9 cellular contexts compared by ENCODE assay signal in genomic region chr19:8575467-8575997, GRCh38. TPM values are rescaled to one million over a fixed set of nuclear protein-coding genes. Genes with fewer than 3 reads are reported as not detected.
DNase-seq lines count a peak whose midpoint lies in the region; ATAC-seq, FAIRE-seq and TF ChIP-seq lines count a peak whose summit lies in the region.
"Had no signal": no experiment of that assay in that cellular context is flagged by ENCODE, and none has a peak within 500 bp of the region (broad histone marks: within the 10 kb centered on the region; RNA-seq: fewer than 3 reads in every experiment).

No MANE protein-coding gene starts in this region.

- no peaks in the 10 kb centered on the region for H3K9me3 ChIP-seq in effector memory CD4-positive, alpha-beta T cell (ENCODE audit: control insufficient read depth, low read length)
- H3K9me3 ChIP-seq in WERI-Rb-1 (ENCODE audit: severe bottlenecking) = no peaks in the 10 kb centered on the region

- CTCF ChIA-PET in WTC11 (lab: Charles Lee) = interaction anchor here (1.3 to 4.3 kb wide), 5 partner anchors 11 to 223 kb away, joined by 4 to 19 read pairs (median 6); no protein-coding TSS in a partner anchor

- POLR2A ChIA-PET in WTC11 (lab: Charles Lee) = no interaction called here

- H3K36me3 ChIP-seq in effector memory CD4-positive, alpha-beta T cell (ENCODE audit: control insufficient read depth, insufficient read depth, low read length) = no peaks in the 10 kb centered on the region
- no peaks in the 10 kb centered on the region for H3K36me3 ChIP-seq in WERI-Rb-1

- H3K4me3 ChIP-seq in effector memory CD4-positive, alpha-beta T cell (ENCODE audit: insufficient read depth, low read depth, low read length, poor library complexity, severe bottlenecking) = peak overlapping the region; percentile 78
- H3K4me3 ChIP-seq in WERI-Rb-1 (ENCODE audit: low read depth, low read length) = no peak overlapping the region

- peak; percentile 39 for ATAC-seq in WTC11
- ATAC-seq in HG03108 (IDR thresholded peaks at IDR 0.05; ENCODE audit: unreplicated experiment) = no peak

- H3K4me3 Mint-ChIP-seq in WTC11 = peak overlapping the region; percentile 11; the same call in 1 of the 2 replicates

- no peaks in the 10 kb centered on the region for H3K36me3 Mint-ChIP-seq in WTC11

- peaks cover 67% of the 10 kb centered on the region for H3K4me1 ChIP-seq in effector memory CD4-positive, alpha-beta T cell (ENCODE audit: control insufficient read depth, insufficient read depth, low read length, poor library complexity, severe bottlenecking)

- H3K27ac Mint-ChIP-seq in WTC11 = no peak overlapping the region

- peak overlapping the region; percentile 66 for H3K27ac ChIP-seq in effector memory CD4-positive, alpha-beta T cell (ENCODE audit: insufficient read depth, low read length, poor library complexity, severe bottlenecking)
- no peak overlapping the region for H3K27ac ChIP-seq in WERI-Rb-1

- TF ChIP-seq CTCF in WTC11 (IDR thresholded peaks at IDR 0.05) (no peak), WERI-Rb-1 (IDR thresholded peaks at IDR 0.05; ENCODE audit: low read depth, low read length) (no peak)

- no peak for TF ChIP-seq POLR2A in GM12891 (IDR thresholded peaks at IDR 0.05; ENCODE audit: low read depth, low read length)

- peaks cover 5% of the 10 kb centered on the region; the same call in 1 of the 2 replicates for H3K9me3 Mint-ChIP-seq in WTC11

- H3K4me1 Mint-ChIP-seq in WTC11 = peaks cover 24% of the 10 kb centered on the region

- H3K27me3 Mint-ChIP-seq in WTC11 (ENCODE audit: low read depth) = peaks cover 9% of the 10 kb centered on the region

- FAIRE-seq in GM12891 (lab: Jason Lieb, UNC) = no peak

- H3K27me3 ChIP-seq in effector memory CD4-positive, alpha-beta T cell (replicated peaks; ENCODE audit: control insufficient read depth, insufficient read depth, low read length, poor library complexity, severe bottlenecking) = no peaks in the 10 kb centered on the region
- peaks cover 61% of the 10 kb centered on the region for H3K27me3 ChIP-seq in WERI-Rb-1 (ENCODE audit: insufficient read depth, low read depth, severe bottlenecking)

- DNase-seq in HT1080 (ENCODE audit: low read depth) (peak; percentile 14), WTC11 (ENCODE audit: low spot score) (no peak), NCI-H1436 treated with DMSO at 0.1 percent for 48 hours (lab: John Stamatoyannopoulos, UW) (no peak), GM12891 (ENCODE audit: insufficient read length, low spot score) (no peak), WERI-Rb-1 (no peak)
- DNase-seq in effector memory CD4-positive, alpha-beta T cell = peak; percentile 27 to 48 (median 47)
- DNase-seq in stimulated activated CD8-positive, alpha-beta memory T cell treated with anti-CD3 and anti-CD28 coated beads, Interleukin-12 subunit alpha, Interleukin-12 subunit beta, amount 100 ng/mL, for 4 hours (ENCODE audit: low read depth) = peak; percentile 33
- DNase-seq: nucleus accumbens had no signal

TF ChIP-seq in WTC11, 78 proteins besides CTCF, POLR2A, EP300 and RAD21 (continues in another document):
- no peak for TF ChIP-seq SP1 (CRISPR knock-in tag; conservative IDR thresholded peaks at IDR 0.05)
- no peak for TF ChIP-seq JAZF1 (CRISPR knock-in tag; IDR thresholded peaks at IDR 0.05)
- TF ChIP-seq ZNF138 (CRISPR knock-in tag; conservative IDR thresholded peaks at IDR 0.05) = no peak
- TF ChIP-seq ELF4 (CRISPR knock-in tag; IDR thresholded peaks at IDR 0.05; ENCODE audit: low read depth) = no peak
- no peak for TF ChIP-seq FOXJ3 (CRISPR knock-in tag; IDR thresholded peaks at IDR 0.05; ENCODE audit: borderline replicate concordance)
- TF ChIP-seq ZBTB21 (CRISPR knock-in tag; IDR thresholded peaks at IDR 0.05; ENCODE audit: borderline replicate concordance) = no peak
- no peak for TF ChIP-seq ESRRA (CRISPR knock-in tag; IDR thresholded peaks at IDR 0.05; ENCODE audit: borderline replicate concordance)
- no peak for TF ChIP-seq ZNF425 (CRISPR knock-in tag; conservative IDR thresholded peaks at IDR 0.05)
- no peak for TF ChIP-seq ZSCAN18 (CRISPR knock-in tag; IDR thresholded peaks at IDR 0.05)

TF ChIP-seq in GM12891, 5 proteins besides CTCF, POLR2A, EP300 and RAD21:
- no peak for TF ChIP-seq SPI1 (IDR thresholded peaks at IDR 0.05; ENCODE audit: low read depth, low read length)
- no peak for TF ChIP-seq POLR2AphosphoS5 (IDR thresholded peaks at IDR 0.05; ENCODE audit: low read depth, low read length)
- no peak for TF ChIP-seq POU2F2 (IDR thresholded peaks at IDR 0.05; ENCODE audit: low read depth, low read length)
- no peak for TF ChIP-seq TAF1 (IDR thresholded peaks at IDR 0.05; ENCODE audit: low read depth, low read length)
- no peak for TF ChIP-seq PAX5 (IDR thresholded peaks at IDR 0.05; ENCODE audit: insufficient read depth, low read length, severe bottlenecking)

RNA-seq across cellular contexts. Expression of gene MYO1F, which starts 1.7 kb away (rescaled TPM):
- not detected in 2 replicates for total RNA-seq in HT1080 (2014; rRNA removed; shearing (Covaris generic))
- polyA plus RNA-seq in HT1080 (2015; cell fraction: cytosol; rRNA removed) = not detected in 2 replicates
- polyA plus RNA-seq in HT1080 (2015; cell fraction: nucleus; rRNA removed) = not detected in 2 replicates
- 2.8 to 3.3 TPM (median 3.2 TPM) in 3 replicates for total RNA-seq in WTC11 (2021)
- 7.4 TPM for polyA plus RNA-seq in GM12891 (2012; ENCODE audit: low read depth, missing spikeins)

RNA-seq across cellular contexts. Expression of gene ADAMTS10, which starts 35.0 kb away (rescaled TPM):
- total RNA-seq in HT1080 (2014; rRNA removed; shearing (Covaris generic)) = not detected in 2 replicates
- polyA plus RNA-seq in HT1080 (2015; cell fraction: cytosol; rRNA removed) = not detected in 2 replicates
- polyA plus RNA-seq in HT1080 (2015; cell fraction: nucleus; rRNA removed) = 0.22 TPM in 1 of 2 replicates, not detected in the other
- total RNA-seq in WTC11 (2021) = 11.4 to 16.0 TPM (median 14.8 TPM) in 3 replicates
- 0.26 TPM for polyA plus RNA-seq in GM12891 (2012; ENCODE audit: low read depth, missing spikeins)

RNA-seq across cellular contexts. Expression of gene NFILZ, which starts 54.9 kb away (rescaled TPM):
- total RNA-seq in HT1080 (2014; rRNA removed; shearing (Covaris generic)) = not detected in 2 replicates
- not detected in 2 replicates for polyA plus RNA-seq in HT1080 (2015; cell fraction: cytosol; rRNA removed)
- not detected in 2 replicates for polyA plus RNA-seq in HT1080 (2015; cell fraction: nucleus; rRNA removed)
- not detected in 3 replicates for total RNA-seq in WTC11 (2021)
- polyA plus RNA-seq in GM12891 (2012; ENCODE audit: low read depth, missing spikeins) = not detected

Comparison
In these comparisons a context has a peak if more than half of its experiments do, and no peak if none do; other contexts are left out.
1. DNase-seq: peak in HT1080 (single experiment), effector memory CD4-positive, alpha-beta T cell (3 of 3) and stimulated activated CD8-positive, alpha-beta memory T cell treated with anti-CD3 and anti-CD28 coated beads, Interleukin-12 subunit alpha, Interleukin-12 subunit beta, amount 100 ng/mL, for 4 hours (single experiment); none in WTC11 (single experiment), NCI-H1436 treated with DMSO at 0.1 percent for 48 hours (single experiment), GM12891 (single experiment) and WERI-Rb-1 (single experiment).
2. RNA of gene ADAMTS10, which starts 35.0 kb away (total RNA-seq): 11.4 to 16.0 TPM in WTC11; not detected in HT1080; every median in the first group is over 10 times any median in the second.